ENCODE assay signal across 14 cellular contexts in the genomic region with DNA sequence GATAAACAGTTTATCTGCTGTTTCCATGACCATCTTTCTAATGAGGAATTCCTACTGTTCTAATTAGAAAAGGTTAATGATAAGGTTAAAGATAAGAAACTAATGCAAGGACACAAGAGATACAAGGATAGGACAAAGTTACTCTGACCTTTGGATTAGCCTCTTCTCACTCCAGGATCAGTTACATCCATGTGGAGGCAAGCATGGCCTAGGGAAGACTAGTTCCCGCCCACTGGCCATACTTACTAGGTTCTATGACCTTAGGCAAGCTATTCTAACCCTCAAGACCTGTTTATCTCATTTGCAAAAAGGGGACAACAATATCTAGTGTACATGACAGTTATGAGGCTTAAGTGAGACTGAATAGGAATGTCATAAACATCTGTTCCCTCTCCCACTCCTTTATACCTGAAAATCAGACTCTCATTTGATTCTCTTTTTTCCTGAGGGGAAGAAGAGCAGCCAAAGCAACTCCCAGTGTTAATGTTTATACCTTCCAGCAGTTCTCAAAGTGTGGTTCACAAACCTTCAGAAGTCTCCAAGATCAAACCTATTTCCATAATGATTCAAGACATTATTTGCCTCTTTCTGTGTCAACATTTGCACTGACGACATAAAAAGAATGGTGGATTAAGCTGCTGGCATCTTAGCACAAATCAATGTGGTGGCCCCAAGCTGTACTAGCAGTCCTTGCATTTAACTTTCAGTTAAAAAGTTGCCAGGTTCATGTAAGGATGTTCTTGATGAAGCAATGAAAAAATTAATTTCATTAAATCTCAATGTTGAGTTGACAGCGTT.
"Had no signal": no experiment of that assay in that cellular context is flagged by ENCODE, and none has a peak within 500 bp of the region (broad histone marks: within the 10 kb centered on the region; RNA-seq: fewer than 3 reads in every experiment).

No MANE protein-coding gene starts in this region.

- DNase-seq: activated CD4-positive, alpha-beta T cell treated with anti-CD3 and anti-CD28 coated beads, Interleukin-2, amount 10 ng/mL, durations not matched to agents 7 days and 5 days; activated CD4-positive, CD25-positive, alpha-beta regulatory T cell; amniotic stem cell; dermis blood vessel endothelial cell; hippocampal formation; lower lobe of right lung; naive B cell; posterior cingulate gyrus; right cardiac atrium; tibial artery had no signal

- H3K9me3 ChIP-seq: lower lobe of right lung, neutrophil, tibial artery, vagina had no signal

- H3K36me3 ChIP-seq: lower lobe of right lung, neutrophil, tibial artery, vagina had no signal

- H3K4me3 ChIP-seq: lower lobe of right lung, tibial artery, vagina had no signal

- H3K27me3 ChIP-seq: neutrophil, tibial artery, vagina had no signal

- H3K4me1 ChIP-seq: lower lobe of right lung, tibial artery, vagina had no signal

- ATAC-seq: activated naive CD4-positive, alpha-beta T cell treated with anti-CD3 and anti-CD28 coated beads, Interleukin-2, amount 50 U/mL, for 72 hours; lower lobe of right lung; right cardiac atrium; stimulated activated memory B cell treated with anti-CD40 and anti-IgM and Interleukin-4, amounts not matched to agents 10 μg/mL and 1 μg/mL and 100 μg/mL, for 72 hours had no signal

- H3K27ac ChIP-seq: lower lobe of right lung, neutrophil, tibial artery, vagina had no signal
